Comparison of ENCODE assay signal across 13 cellular contexts in the genomic region with DNA sequence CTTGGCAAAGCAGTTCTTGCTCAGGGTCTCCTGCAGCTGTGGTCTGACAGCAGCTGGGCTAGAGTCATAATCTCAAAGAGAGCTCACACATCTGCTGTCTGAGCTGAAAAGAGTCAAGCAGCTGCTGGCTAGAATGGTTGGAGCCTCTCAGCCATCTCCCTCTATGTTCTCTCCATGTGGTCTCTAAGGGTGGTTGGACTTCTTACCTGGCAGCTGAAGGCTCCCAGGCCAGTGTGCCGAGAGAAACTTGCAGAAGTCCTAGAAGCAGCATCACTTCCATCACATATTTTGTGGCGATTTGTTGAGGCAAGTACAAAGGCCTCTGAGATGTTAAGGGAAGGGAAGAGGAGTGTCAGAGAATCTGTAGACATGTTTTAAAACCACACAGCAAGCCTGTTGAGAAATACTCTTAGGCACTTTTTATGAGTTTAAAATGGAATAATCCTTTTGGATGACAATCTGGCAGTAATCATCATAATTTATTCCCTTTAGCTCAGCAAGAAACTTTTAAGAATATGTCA.
DNase-seq lines count a peak whose midpoint lies in the region; ATAC-seq and TF ChIP-seq lines count a peak whose summit lies in the region.
"Had no signal": no experiment of that assay in that cellular context is flagged by ENCODE, and none has a peak within 500 bp of the region (broad histone marks: within the 10 kb centered on the region; RNA-seq: fewer than 3 reads in every experiment).

No MANE protein-coding gene starts in this region.

- H3K27ac ChIP-seq in IMR-90 (ENCODE audit: insufficient read depth, low read length), result peak overlapping the region; percentile 61; the same call in 1 of the 2 replicates
- no peak overlapping the region for H3K27ac ChIP-seq in mammary epithelial cell (ENCODE audit: insufficient read depth, low read depth, low read length)
- H3K27ac ChIP-seq in lower lobe of right lung, result no peak overlapping the region
- no peak overlapping the region for H3K27ac ChIP-seq in PC-3 (ENCODE audit: low read length)
- no peak overlapping the region for H3K27ac ChIP-seq in mesendoderm (ENCODE audit: low read depth, low read length)
- H3K27ac ChIP-seq: KMS-11, testis had no signal

- H3K4me3 ChIP-seq in IMR-90 (ENCODE audit: insufficient read depth, low read depth, low read length) (no peak overlapping the region), mammary epithelial cell (replicated peaks in 1 of 3; ENCODE audit: insufficient read depth in 1 of 3, low read depth in 2 of 3, low read length in 3 of 3) (no peak overlapping the region), lower lobe of right lung (no peak overlapping the region), PC-3 (ENCODE audit: low read length) (no peak overlapping the region), mesendoderm (ENCODE audit: low read length) (no peak overlapping the region)
- H3K4me3 ChIP-seq: lung, testis had no signal

- H3K4me1 ChIP-seq in IMR-90 (ENCODE audit: control insufficient read depth, insufficient read depth, low read length) (peaks cover 5% of the 10 kb centered on the region; the same call in 1 of the 2 replicates), mammary epithelial cell (ENCODE audit: insufficient read depth, low read length) (peaks cover 6% of the 10 kb centered on the region), lower lobe of right lung (no peaks in the 10 kb centered on the region), PC-3 (ENCODE audit: insufficient read depth, low read length) (peaks cover 9% of the 10 kb centered on the region), mesendoderm (ENCODE audit: control insufficient read depth, low read depth, low read length) (no peaks in the 10 kb centered on the region)
- H3K4me1 ChIP-seq: testis had no signal

- peak overlapping the region; percentile 45; the same call in 1 of the 2 replicates for H2BK20ac ChIP-seq in IMR-90 (ENCODE audit: low read depth, low read length)

- dilution Hi-C loops in IMR-90 (cut with HindIII; ENCODE audit: low sequenced_read_pairs, unreplicated experiment) (no loop called here), mammary epithelial cell (cut with HindIII; ENCODE audit: low sequenced_read_pairs) (no loop called here)

- H4K5ac ChIP-seq in IMR-90 (ENCODE audit: low read depth, low read length) (no peak overlapping the region; the same call in 1 of the 2 replicates), mesendoderm (ENCODE audit: low read length) (no peak overlapping the region)

- no peaks in the 10 kb centered on the region for H3K79me2 ChIP-seq in mammary epithelial cell (ENCODE audit: insufficient read depth, low read length)
- H3K79me2 ChIP-seq in PC-3 (ENCODE audit: low read length), result no peaks in the 10 kb centered on the region
- no peaks in the 10 kb centered on the region for H3K79me2 ChIP-seq in mesendoderm (ENCODE audit: control insufficient read depth, insufficient read depth, low read length)

- no peak for TF ChIP-seq CTCF in IMR-90 (conservative IDR thresholded peaks at IDR 0.05; ENCODE audit: low read depth, low read length)
- no peak for TF ChIP-seq CTCF in mammary epithelial cell (conservative IDR thresholded peaks at IDR 0.05 in 1 of 2, IDR thresholded peaks at IDR 0.05 in 1 of 2; ENCODE audit: extremely low read depth in 1 of 2, insufficient read depth in 1 of 2, low read depth in 1 of 2, low read length in 2 of 2)
- no peak for TF ChIP-seq CTCF in lower lobe of right lung (IDR thresholded peaks at IDR 0.05)
- TF ChIP-seq CTCF in PC-3 (conservative IDR thresholded peaks at IDR 0.05; ENCODE audit: low read depth, low read length), result no peak

- H4K8ac ChIP-seq in IMR-90 (ENCODE audit: low read depth in 2 of 2, low read length in 2 of 2) (peak overlapping the region in 1 of 2 experiments; percentile 32; a peak in 2 of 4 replicates), mesendoderm (ENCODE audit: low read depth, low read length) (no peak overlapping the region)

- no peak for TF ChIP-seq POLR2A in IMR-90 (IDR thresholded peaks at IDR 0.05; ENCODE audit: low read depth, low read length)

- H3K9me3 ChIP-seq in IMR-90 (ENCODE audit: control insufficient read depth, insufficient read depth, low read length) (no peaks in the 10 kb centered on the region), mammary epithelial cell (replicated peaks; ENCODE audit: insufficient read depth, low read length) (no peaks in the 10 kb centered on the region), lower lobe of right lung (no peaks in the 10 kb centered on the region), PC-3 (ENCODE audit: low read length) (no peaks in the 10 kb centered on the region)
- H3K9me3 ChIP-seq: testis had no signal

- H2BK5ac ChIP-seq in IMR-90 (ENCODE audit: low read depth, low read length, poor library complexity, severe bottlenecking) (peak overlapping the region; percentile 4), mesendoderm (ENCODE audit: low read length) (no peak overlapping the region)

- H3K79me1 ChIP-seq in IMR-90 (ENCODE audit: low read depth in 1 of 2, low read length in 2 of 2) (peaks cover 5 to 9% of the 10 kb centered on the region in 2 experiments; a peak in 2 of 4 replicates), mesendoderm (ENCODE audit: low read length) (no peaks in the 10 kb centered on the region)

- H3K9me1 ChIP-seq in IMR-90 (ENCODE audit: insufficient read depth, low read length), result peaks cover 7% of the 10 kb centered on the region; the same call in 1 of the 2 replicates

- no peak overlapping the region for H2BK15ac ChIP-seq in IMR-90 (ENCODE audit: low read depth, low read length)
- no peak overlapping the region for H2BK15ac ChIP-seq in mesendoderm (replicated peaks; ENCODE audit: low read depth)

- CTCF ChIA-PET in IMR-90 (lab: Yijun Ruan, JAX) (no interaction called here), mammary epithelial cell (lab: Charles Lee; ENCODE audit: low non-redundant PET) (no interaction called here), PC-3 (lab: Charles Lee) (no interaction called here)

- POLR2A ChIA-PET in IMR-90 (lab: Charles Lee; ENCODE audit: unreplicated experiment), result no interaction called here
- POLR2A ChIA-PET in PC-3 (lab: Charles Lee; ENCODE audit: unreplicated experiment), result no interaction called here

- no peaks in the 10 kb centered on the region for H4K20me1 ChIP-seq in IMR-90 (ENCODE audit: insufficient read depth, low read length)
- no peaks in the 10 kb centered on the region for H4K20me1 ChIP-seq in mammary epithelial cell (ENCODE audit: insufficient read depth, low read length)
- H4K20me1 ChIP-seq in PC-3 (ENCODE audit: low read length), result no peaks in the 10 kb centered on the region

- peak overlapping the region; percentile 7; the same call in 1 of the 2 replicates for H3K4me2 ChIP-seq in IMR-90 (ENCODE audit: low read depth, low read length)
- H3K4me2 ChIP-seq in mammary epithelial cell (ENCODE audit: insufficient read depth, low read depth, low read length), result peak overlapping the region; percentile 4
- no peak overlapping the region for H3K4me2 ChIP-seq in PC-3 (ENCODE audit: low read length)
- H3K4me2 ChIP-seq in mesendoderm (ENCODE audit: low read length), result no peak overlapping the region
- H3K4me2 ChIP-seq: KMS-11 had no signal

- no peak overlapping the region for H3K9ac ChIP-seq in IMR-90 (ENCODE audit: low read depth, low read length)
- H3K9ac ChIP-seq in mammary epithelial cell (ENCODE audit: insufficient read depth, low read length), result no peak overlapping the region
- H3K9ac ChIP-seq in PC-3 (ENCODE audit: low read length), result no peak overlapping the region
- no peak overlapping the region for H3K9ac ChIP-seq in mesendoderm (ENCODE audit: low read length)
- H3K9ac ChIP-seq: KMS-11 had no signal

- peak overlapping the region; percentile 47; the same call in 1 of the 2 replicates for H3K14ac ChIP-seq in IMR-90 (replicated peaks; ENCODE audit: low read depth, low read length)

- H3K56ac ChIP-seq in IMR-90 (ENCODE audit: extremely low read depth, insufficient read depth, low read length), result no peak overlapping the region
- H3K56ac ChIP-seq in mesendoderm (ENCODE audit: low read length), result no peak overlapping the region

- no peaks in the 10 kb centered on the region for H3K27me3 ChIP-seq in IMR-90 (ENCODE audit: control insufficient read depth, insufficient read depth, low read length)
- no peaks in the 10 kb centered on the region for H3K27me3 ChIP-seq in mammary epithelial cell (ENCODE audit: insufficient read depth, low read length)
- no peaks in the 10 kb centered on the region for H3K27me3 ChIP-seq in lower lobe of right lung (ENCODE audit: low read depth)
- no peaks in the 10 kb centered on the region for H3K27me3 ChIP-seq in PC-3 (ENCODE audit: low read length)
- H3K27me3 ChIP-seq in mesendoderm (ENCODE audit: insufficient read depth, low read length, poor library complexity), result no peaks in the 10 kb centered on the region
- H3K27me3 ChIP-seq: testis had no signal

- DNase-seq in Ammon's horn (ENCODE audit: low spot score) (peak; percentile 41), IMR-90 (peak; percentile 63), mammary epithelial cell (peak; percentile 66), lower lobe of right lung (no peak), PC-3 (no peak), mesendoderm (no peak), cerebellar nuclear complex (lab: John Stamatoyannopoulos, UW) (no peak)
- no peak for DNase-seq in stimulated activated naive CD4-positive, alpha-beta T cell (lab: John Stamatoyannopoulos, UW)
- DNase-seq: activated B cell treated with CpG ODN at 0.5 μM for 24 hours, testis had no signal

- H2AFZ ChIP-seq in IMR-90 (replicated peaks; ENCODE audit: low read length, poor library complexity) (peak overlapping the region; percentile 7), mammary epithelial cell (ENCODE audit: low read depth, low read length) (no peak overlapping the region), PC-3 (ENCODE audit: low read length) (no peak overlapping the region)

- H3K18ac ChIP-seq in IMR-90 (ENCODE audit: low read depth, low read length) (peak overlapping the region; percentile 21; the same call in 1 of the 2 replicates), mesendoderm (ENCODE audit: low read length) (no peak overlapping the region)

- H2AK5ac ChIP-seq in IMR-90 (ENCODE audit: low read depth, low read length) (no peak overlapping the region), mesendoderm (ENCODE audit: low read length) (no peak overlapping the region)

- ATAC-seq in IMR-90 (ENCODE audit: low read depth), result peak; percentile 78
- peak; percentile 9 to 45 for ATAC-seq in lower lobe of right lung
- ATAC-seq in PC-3, result no peak
- ATAC-seq: HCT116 had no signal

- no peaks in the 10 kb centered on the region for H3K9me2 ChIP-seq in PC-3 (replicated peaks; ENCODE audit: low read length)

- no peak for TF ChIP-seq RAD21 in IMR-90 (IDR thresholded peaks at IDR 0.05; ENCODE audit: low read length)

- intact Hi-C loops in IMR-90 (cut with micrococcal nuclease) (loop anchor here (5.0 kb wide), 1 partner anchor 92 kb away; the partner anchor contains the start of gene REEP3), mammary epithelial cell (cut with micrococcal nuclease) (no loop called here), lower lobe of right lung (cut with DNase I) (no loop called here), PC-3 (cut with micrococcal nuclease) (no loop called here)

- no peak overlapping the region for H2AK9ac ChIP-seq in IMR-90 (replicated peaks; ENCODE audit: low read depth, low read length, poor library complexity)

- H3K23ac ChIP-seq in IMR-90 (ENCODE audit: low read depth, low read length), result peak overlapping the region; percentile 36
- no peak overlapping the region for H3K23ac ChIP-seq in mesendoderm (ENCODE audit: low read length)

- BruUV-seq in IMR-90 (replicated peaks; lab: Mats Ljungman, UMichigan) (no TSS peak), mammary epithelial cell (replicated peaks; lab: Mats Ljungman, UMichigan) (no TSS peak), PC-3 (replicated peaks; lab: Mats Ljungman, UMichigan) (no TSS peak)

- H2BK120ac ChIP-seq in IMR-90 (ENCODE audit: low read depth, low read length), result peak overlapping the region; percentile 7; the same call in 1 of the 2 replicates
- no peak overlapping the region for H2BK120ac ChIP-seq in mesendoderm (ENCODE audit: low read depth, low read length)

- H3K4ac ChIP-seq in IMR-90 (ENCODE audit: low read depth, low read length), result peak overlapping the region; percentile 48
- no peak overlapping the region for H3K4ac ChIP-seq in mesendoderm (ENCODE audit: low read depth, low read length)

- no CpG with 5 or more reads among the region's 2 CpGs for WGBS in IMR-90 (ENCODE audit: extremely low coverage in 2 of 2, insufficient read length in 1 of 2), 2 experiments
- 30% methylated on average over 2 of the region's 2 CpGs for WGBS in mammary epithelial cell (ENCODE audit: low coverage, missing lambda C conversion rate)
- no CpG with 5 or more reads among the region's 2 CpGs for WGBS in mesendoderm (ENCODE audit: extremely low coverage, insufficient coverage, low lambda C conversion rate)

- H3K36me3 ChIP-seq in IMR-90 (ENCODE audit: control insufficient read depth, insufficient read depth, low read length) (no peaks in the 10 kb centered on the region; the same call in 1 of the 2 replicates), mammary epithelial cell (ENCODE audit: insufficient read depth, low read length) (peaks cover 13% of the 10 kb centered on the region), lower lobe of right lung (peaks cover 15% of the 10 kb centered on the region), PC-3 (ENCODE audit: low read depth, low read length) (peaks cover 15% of the 10 kb centered on the region; the same call in 1 of the 2 replicates), mesendoderm (ENCODE audit: control insufficient read depth, insufficient read depth, low read length) (no peaks in the 10 kb centered on the region)

- 0 out of 2 replicates have a peak overlapping the region, but pooled peaks have one; percentile 0 for H4K91ac ChIP-seq in IMR-90 (ENCODE audit: insufficient read depth, low read depth, low read length)

- in situ Hi-C loops in IMR-90 (cut with MboI; ENCODE audit: low sequenced_read_pairs), result no loop called here
- in situ Hi-C loops in mammary epithelial cell (cut with MboI; ENCODE audit: low sequenced_read_pairs in 2 of 2), result no loop called here

- no peaks in the 10 kb centered on the region for H3F3A ChIP-seq in PC-3 (ENCODE audit: low read length, unreplicated experiment)

Comparison
In these comparisons a context has a peak if more than half of its experiments do, and no peak if none do; other contexts are left out.
1. DNase-seq: peak in Ammon's horn (single experiment), IMR-90 (single experiment) and mammary epithelial cell (single experiment); none in lower lobe of right lung (single experiment), PC-3 (single experiment), stimulated activated naive CD4-positive, alpha-beta T cell (0 of 6), mesendoderm (single experiment) and cerebellar nuclear complex (0 of 2).
2. H3K4me2 ChIP-seq: peak in IMR-90 (single experiment) and mammary epithelial cell (single experiment); none in PC-3 (single experiment) and mesendoderm (single experiment).